In genomic region chr5:176573564-176574296, GRCh38 we compare ENCODE assay signal across 8 cellular contexts. TPM values are rescaled to one million over a fixed set of nuclear protein-coding genes. Genes with fewer than 3 reads are reported as not detected.
DNase-seq lines count a peak whose midpoint lies in the region; ATAC-seq and TF ChIP-seq lines count a peak whose summit lies in the region.

No MANE protein-coding gene starts in this region.

- TF ChIP-seq CTCF in mucosa of descending colon (IDR thresholded peaks at IDR 0.05): peak; percentile 70

- H3K36me3 ChIP-seq in CD4-positive, alpha-beta memory T cell (ENCODE audit: insufficient read depth, low read length): no peaks in the 10 kb centered on the region
- no peaks in the 10 kb centered on the region for H3K36me3 ChIP-seq in mucosa of descending colon (ENCODE audit: low read depth)

- no peak overlapping the region for H3K4me3 Mint-ChIP-seq in CD4-positive, alpha-beta memory T cell
- no peak overlapping the region for H3K4me3 Mint-ChIP-seq in effector memory CD8-positive, alpha-beta T cell

- peak; percentile 62 to 71 (median 67) for DNase-seq in CD4-positive, alpha-beta memory T cell
- DNase-seq in NCI-H2107 (lab: John Stamatoyannopoulos, UW) (peak; percentile 4), mucosa of descending colon (peak in 2 of 3 donors; percentile 84 to 86)
- DNase-seq in activated CD8-positive, alpha-beta memory T cell treated with anti-CD3 and anti-CD28 coated beads for 1 hour (ENCODE audit: extremely low read depth in 1 of 2, low read depth in 1 of 2): peak; percentile 46 to 70
- peak; percentile 73 to 76 (median 74) for DNase-seq in effector memory CD8-positive, alpha-beta T cell
- DNase-seq in stimulated activated CD8-positive, alpha-beta memory T cell treated with anti-CD3 and anti-CD28 coated beads, Interleukin-4, amount 100 ng/mL, for 4 hours (ENCODE audit: low read depth in 2 of 2, low spot score in 1 of 2): peak; percentile 55 to 77

- intact Hi-C loops in CD4-positive, alpha-beta memory T cell (cut with micrococcal nuclease): loop anchor here (1.0 to 2.0 kb wide), 4 partner anchors 24 to 157 kb away; partner anchors contain the start of genes CLTB and RNF44
- intact Hi-C loops in mucosa of descending colon (cut with DNase I, micrococcal nuclease): no loop called here

- CTCF ChIA-PET in CD4-positive, alpha-beta memory T cell (lab: Charles Lee; ENCODE audit: partially characterized antibody): interaction anchor here (0.6 to 3.9 kb wide), 28 partner anchors 8 to 385 kb away, joined by 3 to 28 read pairs (median 4); partner anchors contain the start of genes CDHR2, HIGD2A, NOP16 and TSPAN17

- ATAC-seq in GM21360 (IDR thresholded peaks at IDR 0.05; ENCODE audit: unreplicated experiment) (peak; percentile 60), mucosa of descending colon (peak; percentile 73), HG03469 (IDR thresholded peaks at IDR 0.05; ENCODE audit: unreplicated experiment) (no peak)
- ATAC-seq in effector memory CD8-positive, alpha-beta T cell (replicated peaks): peak; percentile 87

- POLR2A ChIA-PET in CD4-positive, alpha-beta memory T cell (lab: Charles Lee; ENCODE audit: partially characterized antibody): interaction anchor here (1.0 to 2.9 kb wide), 4 partner anchors 31 to 157 kb away, joined by 4 to 23 read pairs (median 8); partner anchors contain the start of genes CLTB and RNF44

- peaks cover 6% of the 10 kb centered on the region for H3K4me1 ChIP-seq in CD4-positive, alpha-beta memory T cell (ENCODE audit: insufficient read depth, low read length)
- no peaks in the 10 kb centered on the region for H3K4me1 ChIP-seq in mucosa of descending colon (ENCODE audit: low read depth)

- no peaks in the 10 kb centered on the region for H3K9me3 Mint-ChIP-seq in CD4-positive, alpha-beta memory T cell
- no peaks in the 10 kb centered on the region for H3K9me3 Mint-ChIP-seq in effector memory CD8-positive, alpha-beta T cell

- no peak overlapping the region for H3K27ac ChIP-seq in CD4-positive, alpha-beta memory T cell (ENCODE audit: low read depth, low read length)

- no peaks in the 10 kb centered on the region for H3K27me3 ChIP-seq in CD4-positive, alpha-beta memory T cell (ENCODE audit: insufficient read depth, low read length)

- peaks cover 4 to 16% (median 8%) of the 10 kb centered on the region in 4 donors for H3K4me1 Mint-ChIP-seq in CD4-positive, alpha-beta memory T cell
- peaks cover 9 to 12% of the 10 kb centered on the region in 2 donors for H3K4me1 Mint-ChIP-seq in effector memory CD8-positive, alpha-beta T cell (ENCODE audit: low read depth in 2 of 2)

- H3K9me3 ChIP-seq in CD4-positive, alpha-beta memory T cell (ENCODE audit: control insufficient read depth in 1 of 2, low read length in 2 of 2): no peaks in the 10 kb centered on the region
- no peaks in the 10 kb centered on the region for H3K9me3 ChIP-seq in mucosa of descending colon

- peaks cover 3 to 9% of the 10 kb centered on the region in 2 donors for H3K27me3 Mint-ChIP-seq in CD4-positive, alpha-beta memory T cell
- peaks cover 5 to 21% of the 10 kb centered on the region in 2 donors for H3K27me3 Mint-ChIP-seq in effector memory CD8-positive, alpha-beta T cell

- no peaks in the 10 kb centered on the region for H3K36me3 Mint-ChIP-seq in CD4-positive, alpha-beta memory T cell
- H3K36me3 Mint-ChIP-seq in effector memory CD8-positive, alpha-beta T cell (ENCODE audit: insufficient read depth): no peaks in the 10 kb centered on the region

- H3K27ac Mint-ChIP-seq in CD4-positive, alpha-beta memory T cell: no peak overlapping the region
- no peak overlapping the region for H3K27ac Mint-ChIP-seq in effector memory CD8-positive, alpha-beta T cell

- no peak overlapping the region for H3K4me3 ChIP-seq in CD4-positive, alpha-beta memory T cell (ENCODE audit: low read length in 2 of 2)
- H3K4me3 ChIP-seq in mucosa of descending colon: no peak overlapping the region

RNA-seq across cellular contexts. Expression of gene CDHR2, which starts 24.6 kb away (rescaled TPM):
- total RNA-seq in CD4-positive, alpha-beta memory T cell: 1 to 10 TPM; 2.9 TPM
- polyA plus RNA-seq in CD4-positive, alpha-beta memory T cell: not detected
- 100 to 1,000 TPM in 2 of 3 donors, 10 to 100 TPM in 1; 69.0 to 184 (median 107) TPM for total RNA-seq in mucosa of descending colon

RNA-seq across cellular contexts. Expression of gene GPRIN1, which starts 36.2 kb away (rescaled TPM):
- under 1 TPM; 0.41 to 0.44 TPM for total RNA-seq in CD4-positive, alpha-beta memory T cell
- polyA plus RNA-seq in CD4-positive, alpha-beta memory T cell: under 1 TPM in 1 of 2 donors, not detected in 1; 0.37 TPM
- 1 to 10 TPM; 1.6 to 2.4 (median 1.6) TPM for total RNA-seq in mucosa of descending colon

RNA-seq across cellular contexts. Expression of gene RNF44, which starts 36.5 kb away (rescaled TPM):
- 100 to 1,000 TPM; 247 to 262 TPM for total RNA-seq in CD4-positive, alpha-beta memory T cell
- polyA plus RNA-seq in CD4-positive, alpha-beta memory T cell: 1 to 10 TPM; 1.1 to 7.1 TPM
- total RNA-seq in mucosa of descending colon: 10 to 100 TPM; 70.2 to 98.4 (median 77.6) TPM

RNA-seq across cellular contexts. Expression of gene SNCB, which starts 56.6 kb away (rescaled TPM):
- not detected for total RNA-seq in CD4-positive, alpha-beta memory T cell
- not detected for polyA plus RNA-seq in CD4-positive, alpha-beta memory T cell
- under 1 TPM in 1 of 3 donors, not detected in 2; 0.89 TPM for total RNA-seq in mucosa of descending colon

RNA-seq across cellular contexts. Expression of gene EIF4E1B, which starts 56.7 kb away (rescaled TPM):
- total RNA-seq in CD4-positive, alpha-beta memory T cell: not detected
- not detected for polyA plus RNA-seq in CD4-positive, alpha-beta memory T cell
- total RNA-seq in mucosa of descending colon: not detected

Comparison
In these comparisons a context has a peak if more than half of its experiments do, and no peak if none do; other contexts are left out.
1. DNase-seq: peak in every context shown above with its lines; median percentile 85 in mucosa of descending colon; 74 in effector memory CD8-positive, alpha-beta T cell; 67 in CD4-positive, alpha-beta memory T cell; 66 in stimulated activated CD8-positive, alpha-beta memory T cell treated with anti-CD3 and anti-CD28 coated beads, Interleukin-4, amount 100 ng/mL, for 4 hours; 58 in activated CD8-positive, alpha-beta memory T cell treated with anti-CD3 and anti-CD28 coated beads for 1 hour; 4 in NCI-H2107.
2. RNA of gene CDHR2, which starts 24.6 kb away (total RNA-seq): 69.0 to 184 TPM in mucosa of descending colon; 2.9 TPM in CD4-positive, alpha-beta memory T cell; every median in the first group is over 10 times any median in the second.